ENCODE assay signal across 8 cellular contexts in the genomic region with DNA sequence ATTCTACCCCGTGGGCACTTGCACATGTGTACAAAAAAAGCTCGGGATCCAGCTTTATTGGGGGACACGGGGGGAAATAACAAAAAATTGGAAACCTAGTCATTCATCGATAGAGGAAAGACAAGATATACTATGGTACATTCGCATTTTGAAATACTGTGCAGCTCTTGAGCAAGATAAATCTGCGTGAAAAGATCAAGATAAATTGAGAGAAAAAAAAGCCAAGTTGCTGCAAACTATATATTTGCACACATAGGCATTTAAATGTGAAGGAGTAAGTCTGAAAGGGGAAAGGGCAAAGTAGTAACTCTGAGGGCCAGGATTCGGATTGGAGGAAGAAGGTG. TPM values are rescaled to one million over a fixed set of nuclear protein-coding genes. Genes with fewer than 3 reads are reported as not detected.
DNase-seq lines count a peak whose midpoint lies in the region; ATAC-seq, FAIRE-seq and TF ChIP-seq lines count a peak whose summit lies in the region.

No MANE protein-coding gene starts in this region.

- peaks cover 24% of the 10 kb centered on the region; the same call in 2 of the 3 replicates for H3K36me3 ChIP-seq in K562 (ENCODE audit: control insufficient read depth, insufficient read depth, low read length)
- H3K36me3 ChIP-seq in lower lobe of right lung, result no peaks in the 10 kb centered on the region

- peak overlapping the region; percentile 94 to 97 for H3K4me3 Mint-ChIP-seq in activated T-cell treated with anti-CD3 and anti-CD28 coated beads, Interleukin-2, amount 50 U/mL, for 72 hours
- peak overlapping the region; percentile 95 for H3K4me3 Mint-ChIP-seq in type B pancreatic cell

- peaks cover 48% of the 10 kb centered on the region for H3K79me2 ChIP-seq in K562 (ENCODE audit: control insufficient read depth, insufficient read depth, low read length)

- TF ChIP-seq EP300 in K562 (IDR thresholded peaks at IDR 0.05; ENCODE audit: low read length), result no peak

- 6% methylated on average over 7 of the region's 7 CpGs for WGBS in K562 (ENCODE audit: insufficient coverage, low coverage, missing lambda C conversion rate)

- BruUV-seq in K562 (replicated peaks; lab: Mats Ljungman, UMichigan), result TSS peak; percentile 99

- H3K4me1 Mint-ChIP-seq in activated T-cell treated with anti-CD3 and anti-CD28 coated beads, Interleukin-2, amount 50 U/mL, for 72 hours (ENCODE audit: low read depth), result peaks cover 44% of the 10 kb centered on the region
- peaks cover 22% of the 10 kb centered on the region for H3K4me1 Mint-ChIP-seq in type B pancreatic cell (ENCODE audit: unreplicated experiment)

- POLR2A ChIA-PET in K562 (lab: Yijun Ruan, JAX), result interaction anchor here (0.7 to 1.3 kb wide), 4 partner anchors 10 to 237 kb away, joined by 3 to 6 read pairs (median 3); partner anchors contain the start of gene TGM7

- TF ChIP-seq RAD21 in K562 (CRISPR knock-in tag; conservative IDR thresholded peaks at IDR 0.05 in 1 of 2, IDR thresholded peaks at IDR 0.05 in 1 of 2), result no peak

- H3K27me3 Mint-ChIP-seq in activated T-cell treated with anti-CD3 and anti-CD28 coated beads, Interleukin-2, amount 50 U/mL, for 72 hours (ENCODE audit: low read depth), result peaks cover 4% of the 10 kb centered on the region
- H3K27me3 Mint-ChIP-seq in type B pancreatic cell, result no peaks in the 10 kb centered on the region

- H3K9ac ChIP-seq in K562 (ENCODE audit: insufficient read depth in 1 of 2, low read depth in 2 of 2, low read length in 2 of 2), result peak overlapping the region; percentile 86 to 90; a peak in 3 of 4 replicates

- H3K9me3 Mint-ChIP-seq in activated T-cell treated with anti-CD3 and anti-CD28 coated beads, Interleukin-2, amount 50 U/mL, for 72 hours, result no peaks in the 10 kb centered on the region
- no peaks in the 10 kb centered on the region for H3K9me3 Mint-ChIP-seq in type B pancreatic cell

- no peaks in the 10 kb centered on the region for H4K20me1 ChIP-seq in K562 (replicated peaks; ENCODE audit: control insufficient read depth, insufficient read depth, low read length)

- H3K27me3 ChIP-seq in K562 (ENCODE audit: control insufficient read depth in 2 of 2, insufficient read depth in 2 of 2, low read length in 2 of 2) (no peaks in the 10 kb centered on the region), lower lobe of right lung (ENCODE audit: low read depth) (no peaks in the 10 kb centered on the region)

- intact Hi-C loops in K562 (cut with micrococcal nuclease) (loop anchor here (10.0 kb wide), 1 partner anchor 78 kb away; the partner anchor contains the start of gene CCNDBP1), lower lobe of right lung (cut with DNase I) (no loop called here)

- peaks cover 12 to 13% of the 10 kb centered on the region in 2 donors for H3K36me3 Mint-ChIP-seq in activated T-cell treated with anti-CD3 and anti-CD28 coated beads, Interleukin-2, amount 50 U/mL, for 72 hours (ENCODE audit: insufficient read depth in 2 of 2)
- H3K36me3 Mint-ChIP-seq in type B pancreatic cell, result peaks cover 21% of the 10 kb centered on the region

- H3K4me2 ChIP-seq in K562 (ENCODE audit: insufficient read depth, low read length), result peak overlapping the region; percentile 96

- H3K4me3 ChIP-seq in K562 (peak overlapping the region; percentile 69), lower lobe of right lung (peak overlapping the region; percentile 73)

- no peaks in the 10 kb centered on the region for H3K9me1 ChIP-seq in K562 (ENCODE audit: control insufficient read depth, insufficient read depth, low read length)

- H3K27ac ChIP-seq in K562 (ENCODE audit: extremely low read depth, low read depth, low read length) (peak overlapping the region; percentile 89), lower lobe of right lung (peak overlapping the region; percentile 96)

- DNase-seq in activated T-cell treated with anti-CD3 and anti-CD28 coated beads, Interleukin-2, amount 50 U/mL, for 72 hours, result no peak
- no peak for DNase-seq in activated T-cell treated with anti-CD3 and anti-CD28 coated beads, Interleukin-2, amount 50 U/mL, for 1 hour
- no peak for DNase-seq in K562 (ENCODE audit: extremely low read depth in 1 of 4, low spot score in 3 of 4)
- no peak for DNase-seq in lower lobe of right lung
- no peak for DNase-seq in type B pancreatic cell (ENCODE audit: extremely low spot score, unreplicated experiment)
- DNase-seq in retina, result no peak
- no peak for DNase-seq in stimulated activated CD4-positive, alpha-beta T cell treated with anti-CD3 and anti-CD28 coated beads, Interleukin-15, amount 100 ng/mL, for 24 hours

- TF ChIP-seq POLR2A in K562 (conservative IDR thresholded peaks at IDR 0.05), result no peak

- H3K27ac Mint-ChIP-seq in activated T-cell treated with anti-CD3 and anti-CD28 coated beads, Interleukin-2, amount 50 U/mL, for 72 hours, result peak overlapping the region; percentile 100
- H3K27ac Mint-ChIP-seq in type B pancreatic cell, result peak overlapping the region; percentile 91

- H3K4me1 ChIP-seq in K562 (replicated peaks in 1 of 2; ENCODE audit: control insufficient read depth in 2 of 2, insufficient read depth in 2 of 2, low read length in 2 of 2), result peaks cover 0 to 22% of the 10 kb centered on the region in 2 experiments; a peak in 3 of 5 replicates
- H3K4me1 ChIP-seq in lower lobe of right lung, result peaks cover 33% of the 10 kb centered on the region

- peak overlapping the region; percentile 85 for H2AFZ ChIP-seq in K562 (ENCODE audit: low read depth, low read length)

- no peak for ATAC-seq in activated T-cell treated with anti-CD3 and anti-CD28 coated beads, Interleukin-2, amount 50 U/mL, for 72 hours (replicated peaks in 1 of 2)
- ATAC-seq in K562 (no peak), lower lobe of right lung (no peak), GM18498 (IDR thresholded peaks at IDR 0.05; ENCODE audit: unreplicated experiment) (no peak)

- in situ Hi-C loops in K562 (cut with MboI), result no loop called here

- H3K9me3 ChIP-seq in K562 (replicated peaks; ENCODE audit: control insufficient read depth, insufficient read depth, low read depth, low read length) (no peaks in the 10 kb centered on the region), lower lobe of right lung (no peaks in the 10 kb centered on the region)

- CTCF ChIA-PET in K562 (lab: Yijun Ruan, JAX; ENCODE audit: low intra/inter-chr PET ratio), result no interaction called here

- peak; percentile 54 for FAIRE-seq in K562 (lab: Jason Lieb, UNC)

- TF ChIP-seq CTCF in K562 (IDR thresholded peaks at IDR 0.05 in 2 of 3, conservative IDR thresholded peaks at IDR 0.05 in 1 of 3; ENCODE audit: insufficient read depth in 2 of 3, low read depth in 1 of 3, low read length in 3 of 3) (no peak), lower lobe of right lung (IDR thresholded peaks at IDR 0.05) (no peak), type B pancreatic cell (conservative IDR thresholded peaks at IDR 0.05) (no peak)

TF ChIP-seq in K562, 482 proteins besides CTCF, POLR2A, EP300 and RAD21 (continues in another document):
- 0 out of 2 replicates have a peak, but pooled peaks have one; percentile 7 for TF ChIP-seq L3MBTL2 (IDR thresholded peaks at IDR 0.05)

RNA-seq across cellular contexts. Expression of gene UBR1, which starts 0.6 kb away (rescaled TPM):
- total RNA-seq in activated T-cell treated with anti-CD3 and anti-CD28 coated beads, Interleukin-2, amount 50 U/mL, for 72 hours, result 10 to 100 TPM; 33.1 to 37.5 TPM
- 44.9 and 175 TPM in 2 replicates for total RNA-seq in K562 (2011; cell fraction: chromatin; rRNA removed; ENCODE audit: low replicate concordance)
- total RNA-seq in K562 (2011; cell fraction: nucleolus; rRNA removed), result 23.3 and 24.9 TPM in 2 replicates
- 47.1 and 58.6 TPM in 2 replicates for total RNA-seq in K562 (2011; cell fraction: nucleoplasm; rRNA removed)
- total RNA-seq in K562 (2014; rRNA removed) (15.3 and 20.9 TPM in 2 replicates), K562 (2014; rRNA removed; fragmentation: Illumina TruSeq; extraction: Trizol) (30.7 and 32.8 TPM in 2 replicates), K562 (2015; rRNA removed; fragmentation: Illumina TruSeq; extraction: Trizol) (23.6 and 28.6 TPM in 2 replicates), K562 (2021) (21.2 and 24.0 TPM in 2 replicates), lower lobe of right lung (32.5 TPM), type B pancreatic cell (ENCODE audit: low replicate concordance) (21.1 and 28.3 TPM in 2 replicates)
- polyA plus RNA-seq in K562 (2011; rRNA removed) (10.6 and 15.7 TPM in 2 replicates), K562 (2014; fragmentation: Illumina TruSeq; extraction: Trizol) (10.8 and 14.2 TPM in 2 replicates), K562 (2014; fragmentation: Nextera tagmentation; extraction: Ambion mirVana) (1 to 10 TPM; 5.8 to 7.1 TPM), K562 (2014; rRNA removed) (10.8 and 11.6 TPM in 2 replicates)
- polyA plus RNA-seq in K562 (2011; cell fraction: cytosol; rRNA removed), result 2.7 and 4.1 TPM in 2 replicates
- 11.4 and 13.6 TPM in 2 replicates for polyA plus RNA-seq in K562 (2011; cell fraction: nucleus; rRNA removed)
- 7.8 and 9.5 TPM in 2 replicates for polyA plus RNA-seq in K562 (2012)
- 39.0 and 48.8 TPM in 2 replicates for polyA minus RNA-seq in K562 (2011; rRNA and poly(A)+ RNA removed)
- 16.3 and 21.1 TPM in 2 replicates for polyA minus RNA-seq in K562 (2011; cell fraction: cytosol; rRNA and poly(A)+ RNA removed)
- 47.7 and 61.1 TPM in 2 replicates for polyA minus RNA-seq in K562 (2011; cell fraction: nucleus; rRNA and poly(A)+ RNA removed)

RNA-seq across cellular contexts. Expression of gene TMEM62, which starts 26.9 kb away (rescaled TPM):
- total RNA-seq in activated T-cell treated with anti-CD3 and anti-CD28 coated beads, Interleukin-2, amount 50 U/mL, for 72 hours, result 10 to 100 TPM; 17.1 to 19.2 TPM
- 31.6 and 73.3 TPM in 2 replicates for total RNA-seq in K562 (2011; cell fraction: chromatin; rRNA removed; ENCODE audit: low replicate concordance)
- total RNA-seq in K562 (2011; cell fraction: nucleolus; rRNA removed), result 19.7 and 20.0 TPM in 2 replicates
- 36.1 and 40.1 TPM in 2 replicates for total RNA-seq in K562 (2011; cell fraction: nucleoplasm; rRNA removed)
- total RNA-seq in K562 (2014; rRNA removed), result 13.8 and 14.2 TPM in 2 replicates
- total RNA-seq in K562 (2014; rRNA removed; fragmentation: Illumina TruSeq; extraction: Trizol), result 15.7 and 19.8 TPM in 2 replicates
- 16.6 and 16.9 TPM in 2 replicates for total RNA-seq in K562 (2015; rRNA removed; fragmentation: Illumina TruSeq; extraction: Trizol)
- 10.6 and 11.9 TPM in 2 replicates for total RNA-seq in K562 (2021)
- polyA plus RNA-seq in K562 (2011; rRNA removed), result 7.3 and 10.6 TPM in 2 replicates
- polyA plus RNA-seq in K562 (2011; cell fraction: cytosol; rRNA removed), result 4.7 and 7.6 TPM in 2 replicates
- polyA plus RNA-seq in K562 (2011; cell fraction: nucleus; rRNA removed), result 9.2 and 11.6 TPM in 2 replicates
- polyA plus RNA-seq in K562 (2012), result 7.0 and 9.6 TPM in 2 replicates
- polyA plus RNA-seq in K562 (2014; fragmentation: Illumina TruSeq; extraction: Trizol), result 13.8 and 14.4 TPM in 2 replicates
- polyA plus RNA-seq in K562 (2014; fragmentation: Nextera tagmentation; extraction: Ambion mirVana), result 1 to 10 TPM; 4.4 to 6.6 TPM
- polyA plus RNA-seq in K562 (2014; rRNA removed), result 8.5 and 11.1 TPM in 2 replicates
- 12.9 and 17.0 TPM in 2 replicates for polyA minus RNA-seq in K562 (2011; rRNA and poly(A)+ RNA removed)
- 3.0 and 3.4 TPM in 2 replicates for polyA minus RNA-seq in K562 (2011; cell fraction: cytosol; rRNA and poly(A)+ RNA removed)
- polyA minus RNA-seq in K562 (2011; cell fraction: nucleus; rRNA and poly(A)+ RNA removed), result 11.6 and 12.4 TPM in 2 replicates
- total RNA-seq in lower lobe of right lung, result 26.2 TPM
- 11.5 and 22.1 TPM in 2 replicates for total RNA-seq in type B pancreatic cell (ENCODE audit: low replicate concordance)
